ENCODE assay signal across 7 cellular contexts in the genomic region with DNA sequence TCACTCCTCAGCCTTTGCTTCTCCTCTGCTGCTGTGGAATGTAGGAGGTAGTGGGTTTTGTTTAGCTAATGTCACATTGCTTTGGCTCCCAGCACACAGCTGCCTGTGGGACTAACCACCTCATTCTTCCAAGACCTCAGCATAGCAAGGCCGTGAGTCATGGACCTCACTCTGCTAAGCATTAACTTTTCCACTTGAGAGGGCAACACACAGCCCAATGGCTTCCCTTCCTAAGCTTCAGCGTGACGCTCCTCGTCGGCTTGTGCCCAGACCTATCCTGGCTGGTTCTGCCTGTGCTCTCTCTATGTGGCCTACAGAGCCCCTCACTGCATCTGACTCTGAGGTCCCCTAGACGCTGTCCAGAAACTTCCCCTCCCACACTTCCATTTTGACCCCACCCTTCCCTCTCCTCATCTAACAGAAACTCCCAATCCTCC. TPM values are rescaled to one million over a fixed set of nuclear protein-coding genes. Genes with fewer than 3 reads are reported as not detected.
DNase-seq lines count a peak whose midpoint lies in the region; ATAC-seq, FAIRE-seq and TF ChIP-seq lines count a peak whose summit lies in the region.

No MANE protein-coding gene starts in this region.

- no peaks in the 10 kb centered on the region for H3K27me3 ChIP-seq in HUES6 (ENCODE audit: control insufficient read depth, insufficient read depth, low read length)
- H3K27me3 ChIP-seq in subcutaneous abdominal adipose tissue (ENCODE audit: control insufficient read depth in 5 of 5, insufficient read depth in 4 of 5, low read length in 5 of 5) = no peaks in the 10 kb centered on the region

- peak overlapping the region; percentile 7; the same call in 1 of the 2 replicates for H3K27ac ChIP-seq in HUES6 (ENCODE audit: low read depth, low read length)
- H3K27ac ChIP-seq in kidney (ENCODE audit: low read depth in 2 of 2, low read length in 2 of 2) = peak overlapping the region; percentile 92
- peak overlapping the region; percentile 37 for H3K27ac ChIP-seq in subcutaneous abdominal adipose tissue (ENCODE audit: low read depth, low read length)

- H3K4me1 ChIP-seq in HUES6 (ENCODE audit: control insufficient read depth, insufficient read depth, low read length) (peaks cover 10% of the 10 kb centered on the region; the same call in 1 of the 2 replicates), kidney (ENCODE audit: control insufficient read depth in 1 of 2, insufficient read depth in 1 of 2, low read depth in 1 of 2, low read length in 2 of 2) (peaks cover 21 to 23% of the 10 kb centered on the region in 2 donors), subcutaneous abdominal adipose tissue (ENCODE audit: control insufficient read depth in 5 of 5, insufficient read depth in 5 of 5, low read length in 5 of 5) (peaks cover 7 to 62% (median 48%) of the 10 kb centered on the region in 5 donors)

- intact Hi-C loops in kidney (cut with DNase I) = no loop called here

- FAIRE-seq in kidney (lab: Jason Lieb, UNC) = peak; percentile 90

- DNase-seq in astrocyte of the spinal cord (ENCODE audit: low read depth, low spot score) = peak; percentile 100
- DNase-seq in kidney = peak; percentile 91

- no peak overlapping the region for H3K4me3 ChIP-seq in HUES6 (ENCODE audit: low read depth, low read length)
- no peak overlapping the region for H3K4me3 ChIP-seq in astrocyte of the spinal cord (ENCODE audit: low read depth, low read length)
- H3K4me3 ChIP-seq in kidney (ENCODE audit: low read length in 2 of 2) = peak overlapping the region in 1 of 2 donors; percentile 7
- peak overlapping the region in 1 of 5 donors; percentile 1 for H3K4me3 ChIP-seq in subcutaneous abdominal adipose tissue (ENCODE audit: low read depth in 1 of 5, low read length in 5 of 5)

- ATAC-seq in GM21360 (IDR thresholded peaks at IDR 0.05; ENCODE audit: unreplicated experiment) (no peak), HG02970 (IDR thresholded peaks at IDR 0.05; ENCODE audit: low FRiP score, unreplicated experiment) (no peak), GM19324 (IDR thresholded peaks at IDR 0.05; ENCODE audit: low FRiP score, unreplicated experiment) (no peak)

- peak overlapping the region; percentile 27 for H3K9ac ChIP-seq in HUES6 (ENCODE audit: low read length)
- peak overlapping the region in 1 of 2 donors; percentile 60 for H3K9ac ChIP-seq in kidney (ENCODE audit: low read length in 2 of 2)
- peak overlapping the region in 1 of 5 donors; percentile 48 for H3K9ac ChIP-seq in subcutaneous abdominal adipose tissue (ENCODE audit: low read length in 5 of 5)

- TF ChIP-seq CTCF in astrocyte of the spinal cord (IDR thresholded peaks at IDR 0.05; ENCODE audit: low read depth, low read length) (no peak), kidney (IDR thresholded peaks at IDR 0.05; ENCODE audit: borderline replicate concordance, extremely low read depth, insufficient read depth) (no peak)

- H3K9me3 ChIP-seq in HUES6 (ENCODE audit: control insufficient read depth, insufficient read depth, low read depth, low read length) (no peaks in the 10 kb centered on the region), kidney (ENCODE audit: control insufficient read depth in 1 of 2, low read length in 2 of 2) (no peaks in the 10 kb centered on the region), subcutaneous abdominal adipose tissue (ENCODE audit: control insufficient read depth in 5 of 5, low read length in 5 of 5) (no peaks in the 10 kb centered on the region)

- H3K36me3 ChIP-seq in HUES6 (ENCODE audit: control insufficient read depth, insufficient read depth, low read length) (no peaks in the 10 kb centered on the region), kidney (ENCODE audit: control insufficient read depth in 1 of 2, insufficient read depth in 2 of 2, low read length in 2 of 2) (no peaks in the 10 kb centered on the region), subcutaneous abdominal adipose tissue (ENCODE audit: control insufficient read depth in 5 of 5, insufficient read depth in 5 of 5, low read length in 5 of 5) (peaks cover 0 to 6% (median 5%) of the 10 kb centered on the region in 5 donors)

- in situ Hi-C loops in astrocyte of the spinal cord (cut with HindIII; ENCODE audit: low sequenced_read_pairs) = no loop called here

RNA-seq across cellular contexts. Expression of gene MYOF, which starts 23.3 kb away (rescaled TPM):
- 134 TPM for total RNA-seq in kidney
- 11.5 TPM for polyA plus RNA-seq in kidney (ENCODE audit: insufficient read depth, low read depth, low replicate concordance)

RNA-seq across cellular contexts. Expression of gene CEP55, which starts 37.6 kb away (rescaled TPM):
- total RNA-seq in kidney = 0.88 TPM
- 0.39 TPM for polyA plus RNA-seq in kidney (ENCODE audit: insufficient read depth, low read depth, low replicate concordance)

Comparison
In these comparisons a context has a peak if more than half of its experiments do, and no peak if none do; other contexts are left out.
1. H3K27ac ChIP-seq: peak in every context shown above with its lines; median percentile 92 in kidney; 37 in subcutaneous abdominal adipose tissue; 7 in HUES6.